In the genomic region with DNA sequence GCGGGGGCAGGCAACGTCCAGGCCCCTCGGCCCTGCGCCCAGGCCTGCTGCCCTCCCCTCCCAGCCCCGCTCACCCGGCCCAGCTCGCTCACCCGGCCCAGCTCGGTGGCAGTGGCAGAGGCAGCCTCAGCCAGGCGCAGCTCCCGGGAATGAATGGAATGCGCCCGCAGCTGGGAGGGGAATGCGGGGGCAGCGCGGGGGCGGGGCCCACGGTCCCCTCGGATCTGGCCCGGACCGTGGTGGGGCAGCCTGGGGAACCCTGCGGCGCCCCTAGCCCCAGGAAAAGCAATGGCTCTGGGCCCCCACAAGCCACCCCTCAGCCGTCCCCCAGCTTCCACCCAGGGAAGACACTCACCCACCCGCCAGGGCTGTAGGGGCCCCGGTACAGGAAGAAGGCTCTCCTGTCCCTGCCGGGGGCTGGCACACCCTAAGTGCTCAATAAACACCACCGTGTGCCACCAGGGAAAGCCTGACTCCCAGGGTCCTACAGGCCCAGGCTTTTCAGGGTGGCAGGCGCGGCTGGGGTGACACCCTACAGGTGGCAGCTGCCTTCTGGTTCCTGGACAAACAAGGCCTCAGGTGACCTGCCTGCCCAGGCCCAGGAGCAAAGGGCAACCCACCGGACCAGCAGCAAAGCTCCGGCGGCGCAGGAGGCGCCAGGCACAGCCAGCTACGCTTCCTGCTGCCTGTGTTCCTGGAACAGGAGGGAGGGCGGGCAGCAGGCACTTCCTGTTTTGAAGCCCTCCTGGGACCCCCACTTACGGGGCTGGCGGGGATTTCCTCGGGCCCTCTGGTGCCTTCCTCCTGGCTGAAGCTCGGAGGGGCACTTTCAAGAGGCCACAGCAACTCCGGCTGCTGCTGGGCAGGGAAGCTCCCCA, we compare ENCODE assay signal across 8 cellular contexts. TPM values are rescaled to one million over a fixed set of nuclear protein-coding genes. Genes with fewer than 3 reads are reported as not detected.
DNase-seq lines count a peak whose midpoint lies in the region; ATAC-seq and TF ChIP-seq lines count a peak whose summit lies in the region.

No MANE protein-coding gene starts in this region.

- no peak overlapping the region for H3K4me3 Mint-ChIP-seq in activated CD4-positive, alpha-beta T cell treated with anti-CD3 and anti-CD28 coated beads, Interleukin-2, amount 10 ng/mL, durations not matched to agents 24 days and 14 days

- peak overlapping the region in 50 of 59 donors; percentile 24 to 82 (median 60) for H3K27ac ChIP-seq in dorsolateral prefrontal cortex
- peak overlapping the region; percentile 81 for H3K27ac ChIP-seq in vagina

- H3K27ac Mint-ChIP-seq in activated CD4-positive, alpha-beta T cell treated with anti-CD3 and anti-CD28 coated beads, Interleukin-2, amount 10 ng/mL, durations not matched to agents 24 days and 14 days: no peak overlapping the region

- no peaks in the 10 kb centered on the region for H3K27me3 ChIP-seq in BJ (ENCODE audit: control insufficient read depth, insufficient read depth, low read length)
- no peaks in the 10 kb centered on the region for H3K27me3 ChIP-seq in dorsolateral prefrontal cortex
- no peaks in the 10 kb centered on the region for H3K27me3 ChIP-seq in vagina

- H3K4me3 ChIP-seq in BJ (ENCODE audit: low read depth, low read length) (peak overlapping the region; percentile 25), NB4 (ENCODE audit: low read depth, low read length) (no peak overlapping the region), dorsolateral prefrontal cortex (peak overlapping the region in 38 of 59 donors; percentile 3 to 50 (median 20)), vagina (peak overlapping the region; percentile 32 to 43)

- H3K4me1 ChIP-seq in vagina: peaks cover 71% of the 10 kb centered on the region

- H3K9me3 Mint-ChIP-seq in activated CD4-positive, alpha-beta T cell treated with anti-CD3 and anti-CD28 coated beads, Interleukin-2, amount 10 ng/mL, durations not matched to agents 24 days and 14 days: no peaks in the 10 kb centered on the region

- intact Hi-C loops in dorsolateral prefrontal cortex (cut with DNase I): no loop called here
- intact Hi-C loops in vagina (cut with DNase I): no loop called here
- intact Hi-C loops in activated CD4-positive, alpha-beta T cell treated with anti-CD3 and anti-CD28 coated beads, Interleukin-2, amount 10 ng/mL, durations not matched to agents 24 days and 14 days (cut with micrococcal nuclease): no loop called here

- H3K27me3 Mint-ChIP-seq in activated CD4-positive, alpha-beta T cell treated with anti-CD3 and anti-CD28 coated beads, Interleukin-2, amount 10 ng/mL, durations not matched to agents 24 days and 14 days: peaks cover 14% of the 10 kb centered on the region

- TF ChIP-seq CTCF in BJ (IDR thresholded peaks at IDR 0.05; ENCODE audit: insufficient read depth, low read depth, low read length) (no peak), NB4 (IDR thresholded peaks at IDR 0.05; ENCODE audit: low read depth, low read length) (no peak), dorsolateral prefrontal cortex (IDR thresholded peaks at IDR 0.05 in 54 of 56, conservative IDR thresholded peaks at IDR 0.05 in 2 of 56; ENCODE audit: low read depth in 1 of 56, partially characterized antibody in 56 of 56) (no peak), vagina (IDR thresholded peaks at IDR 0.05) (no peak)

- DNase-seq in BJ (ENCODE audit: low read depth) (no peak), NB4 (ENCODE audit: low read depth) (peak; percentile 59), dorsolateral prefrontal cortex (no peak), medulla oblongata (ENCODE audit: extremely low spot score) (peak; percentile 54), vagina (ENCODE audit: extremely low spot score in 2 of 2) (no peak), NK-92 (lab: John Stamatoyannopoulos, UW; ENCODE audit: unreplicated experiment) (no peak)
- no peak for DNase-seq in activated CD4-positive, alpha-beta T cell treated with anti-CD3 and anti-CD28 coated beads, Interleukin-2, amount 10 ng/mL, durations not matched to agents 24 days and 14 days

- H3K36me3 ChIP-seq in BJ (ENCODE audit: control insufficient read depth, insufficient read depth, low read length): peaks cover 30% of the 10 kb centered on the region
- H3K36me3 ChIP-seq in vagina: peaks cover 0 to 18% of the 10 kb centered on the region in 2 donors

- TF ChIP-seq POLR2A in NB4 (IDR thresholded peaks at IDR 0.05; ENCODE audit: extremely low read depth, insufficient read length): no peak
- no peak for TF ChIP-seq POLR2A in vagina (IDR thresholded peaks at IDR 0.05)

- no peak for ATAC-seq in GM21526 (IDR thresholded peaks at IDR 0.05; ENCODE audit: low FRiP score, unreplicated experiment)

- no peaks in the 10 kb centered on the region for H3K9me3 ChIP-seq in vagina

- peaks cover 6% of the 10 kb centered on the region for H3K4me1 Mint-ChIP-seq in activated CD4-positive, alpha-beta T cell treated with anti-CD3 and anti-CD28 coated beads, Interleukin-2, amount 10 ng/mL, durations not matched to agents 24 days and 14 days

- no peaks in the 10 kb centered on the region for H3K36me3 Mint-ChIP-seq in activated CD4-positive, alpha-beta T cell treated with anti-CD3 and anti-CD28 coated beads, Interleukin-2, amount 10 ng/mL, durations not matched to agents 24 days and 14 days (ENCODE audit: low read depth)

- CTCF ChIA-PET in BJ (lab: Yijun Ruan, JAX): interaction anchor here (0.6 to 3.9 kb wide), 8 partner anchors 11 to 48 kb away, joined by 3 to 25 read pairs (median 5); a partner anchor contains a TSS

- POLR2A ChIA-PET in BJ (lab: Charles Lee): interaction anchor here (0.5 to 1.4 kb wide), 4 partner anchors 8 to 81 kb away, joined by 3 read pairs; no protein-coding TSS in a partner anchor

RNA-seq across cellular contexts. Expression of a gene that starts 13.8 kb away (rescaled TPM):
- polyA plus RNA-seq in BJ (2011; rRNA removed): 83.7 and 143 TPM in 2 replicates
- polyA minus RNA-seq in BJ (2011; rRNA and poly(A)+ RNA removed): 151 and 183 TPM in 2 replicates
- total RNA-seq in dorsolateral prefrontal cortex (100 to 1,000 TPM in 7 of 120 experiments, 10 to 100 TPM in 113; 45.2 to 131 (median 74.5) TPM), vagina (180 TPM)
- 9.0 and 9.5 TPM in 2 replicates for total RNA-seq in activated CD4-positive, alpha-beta T cell treated with anti-CD3 and anti-CD28 coated beads, Interleukin-2, amount 10 ng/mL, durations not matched to agents 24 days and 14 days

RNA-seq across cellular contexts. Expression of a gene that starts 23.5 kb away (rescaled TPM):
- 11.2 and 19.6 TPM in 2 replicates for polyA plus RNA-seq in BJ (2011; rRNA removed)
- polyA minus RNA-seq in BJ (2011; rRNA and poly(A)+ RNA removed): 13.7 and 18.9 TPM in 2 replicates
- total RNA-seq in dorsolateral prefrontal cortex (10 to 100 TPM; 25.8 to 78.7 (median 55.8) TPM), vagina (7.4 TPM)
- total RNA-seq in activated CD4-positive, alpha-beta T cell treated with anti-CD3 and anti-CD28 coated beads, Interleukin-2, amount 10 ng/mL, durations not matched to agents 24 days and 14 days: 27.8 and 29.0 TPM in 2 replicates

RNA-seq across cellular contexts. Expression of a gene that starts 32.2 kb away (rescaled TPM):
- polyA plus RNA-seq in BJ (2011; rRNA removed): 36.6 and 51.4 TPM in 2 replicates
- polyA minus RNA-seq in BJ (2011; rRNA and poly(A)+ RNA removed): 33.0 and 51.2 TPM in 2 replicates
- total RNA-seq in dorsolateral prefrontal cortex (10 to 100 TPM; 21.8 to 70.3 (median 34.7) TPM), vagina (15.0 TPM)
- total RNA-seq in activated CD4-positive, alpha-beta T cell treated with anti-CD3 and anti-CD28 coated beads, Interleukin-2, amount 10 ng/mL, durations not matched to agents 24 days and 14 days: 20.1 and 21.5 TPM in 2 replicates

RNA-seq across cellular contexts. Expression of a gene that starts 33.1 kb away (rescaled TPM):
- polyA plus RNA-seq in BJ (2011; rRNA removed): 3.7 and 8.2 TPM in 2 replicates
- polyA minus RNA-seq in BJ (2011; rRNA and poly(A)+ RNA removed): 5.4 and 6.3 TPM in 2 replicates
- total RNA-seq in dorsolateral prefrontal cortex: 10 to 100 TPM; 12.7 to 56.5 (median 38.0) TPM
- total RNA-seq in vagina: 2.7 TPM
- total RNA-seq in activated CD4-positive, alpha-beta T cell treated with anti-CD3 and anti-CD28 coated beads, Interleukin-2, amount 10 ng/mL, durations not matched to agents 24 days and 14 days: 1.4 and 2.2 TPM in 2 replicates

RNA-seq across cellular contexts. Expression of a gene that starts 42.6 kb away (rescaled TPM):
- 8.8 and 18.2 TPM in 2 replicates for polyA plus RNA-seq in BJ (2011; rRNA removed)
- 9.6 and 9.9 TPM in 2 replicates for polyA minus RNA-seq in BJ (2011; rRNA and poly(A)+ RNA removed)
- total RNA-seq in dorsolateral prefrontal cortex (10 to 100 TPM; 20.2 to 75.9 (median 39.0) TPM), vagina (29.2 TPM)
- 62.2 and 64.6 TPM in 2 replicates for total RNA-seq in activated CD4-positive, alpha-beta T cell treated with anti-CD3 and anti-CD28 coated beads, Interleukin-2, amount 10 ng/mL, durations not matched to agents 24 days and 14 days

Comparison
In these comparisons a context has a peak if more than half of its experiments do, and no peak if none do; other contexts are left out.
1. DNase-seq: peak in NB4 (single experiment) and medulla oblongata (single experiment); none in BJ (single experiment), dorsolateral prefrontal cortex (0 of 10), vagina (0 of 2), NK-92 (single experiment) and activated CD4-positive, alpha-beta T cell treated with anti-CD3 and anti-CD28 coated beads, Interleukin-2, amount 10 ng/mL, durations not matched to agents 24 days and 14 days (single experiment).